8 cellular contexts compared by ENCODE assay signal in genomic region chr7:135170998-135171481, GRCh38. TPM values are rescaled to one million over a fixed set of nuclear protein-coding genes. Genes with fewer than 3 reads are reported as not detected.
DNase-seq lines count a peak whose midpoint lies in the region; ATAC-seq, FAIRE-seq and TF ChIP-seq lines count a peak whose summit lies in the region.
"Not testable (repeated sequence)": the region's sequence is repeated elsewhere in the genome, so short reads cannot be mapped to it uniquely, and the experiment has no call there.

No MANE protein-coding gene starts in this region.

- not testable (repeated sequence) for H4K20me1 ChIP-seq in BLaER1; endothelial cell of umbilical vein (replicated peaks; ENCODE audit: control insufficient read depth, extremely low read depth, insufficient read depth, low read length)

- ATAC-seq in GM19372 (IDR thresholded peaks at IDR 0.05; ENCODE audit: low read depth, unreplicated experiment) (peak; percentile 16), HG02870 (IDR thresholded peaks at IDR 0.05; ENCODE audit: unreplicated experiment) (peak; percentile 31), memory B cell (ENCODE audit: low read depth) (peak; percentile 42)

- 14 to 19% (median 17%) methylated on average over 12 of the region's 12 CpGs for WGBS in spleen, 5 donors

- peaks cover 37% of the 10 kb centered on the region for H3K4me1 ChIP-seq in BLaER1
- peaks cover 22% of the 10 kb centered on the region for H3K4me1 ChIP-seq in endothelial cell of umbilical vein (ENCODE audit: control insufficient read depth, extremely low read depth, insufficient read depth, low read length)
- H3K4me1 ChIP-seq in spleen: peaks cover 38 to 58% (median 51%) of the 10 kb centered on the region in 6 donors

- H3K27ac ChIP-seq in BLaER1 (peak overlapping the region; percentile 98), KOPT-K1 (ENCODE audit: low read depth, low read length, poor library complexity, severe bottlenecking) (peak overlapping the region; percentile 91), endothelial cell of umbilical vein (ENCODE audit: insufficient read depth, low read depth, low read length) (peak overlapping the region; percentile 63), spleen (peak overlapping the region; percentile 85 to 100 (median 98))

- peak overlapping the region; percentile 95 for H3K4me3 Mint-ChIP-seq in activated T-helper 1 cell treated with anti-CD3 and anti-CD28 coated beads, Interleukin-12 subunit alpha, Interleukin-12 subunit beta, Interleukin-2, Interleukin-4 antibody, amounts not matched to agents 30 ng/mL and 10 ng/mL and 1 ng/mL, durations not matched to agents 14 hours and 24 hours and 36 hours
- H3K4me3 Mint-ChIP-seq in memory B cell: peak overlapping the region; percentile 83

- H3K4me2 ChIP-seq in BLaER1 (peak overlapping the region; percentile 91), endothelial cell of umbilical vein (ENCODE audit: insufficient read depth, low read length) (peak overlapping the region; percentile 50)

- dilution Hi-C loops in endothelial cell of umbilical vein (cut with MboI; ENCODE audit: extremely low pct_ligation_motif_present, low sequenced_read_pairs): not testable (repeated sequence)

- H3K27ac Mint-ChIP-seq in activated T-helper 1 cell treated with anti-CD3 and anti-CD28 coated beads, Interleukin-12 subunit alpha, Interleukin-12 subunit beta, Interleukin-2, Interleukin-4 antibody, amounts not matched to agents 30 ng/mL and 10 ng/mL and 1 ng/mL, durations not matched to agents 14 hours and 24 hours and 36 hours: peak overlapping the region; percentile 91
- peak overlapping the region; percentile 95 for H3K27ac Mint-ChIP-seq in memory B cell

- H3K36me3 ChIP-seq in BLaER1: peaks cover 29% of the 10 kb centered on the region
- H3K36me3 ChIP-seq in KOPT-K1 (ENCODE audit: insufficient read depth, low read length): peaks cover 29% of the 10 kb centered on the region
- H3K36me3 ChIP-seq in endothelial cell of umbilical vein (ENCODE audit: control insufficient read depth in 2 of 2, extremely low read depth in 1 of 2, insufficient read depth in 2 of 2, low read length in 2 of 2): not testable (repeated sequence)
- H3K36me3 ChIP-seq in spleen: peaks cover 0 to 30% (median 13%) of the 10 kb centered on the region in 6 donors

- H3K4me1 Mint-ChIP-seq in activated T-helper 1 cell treated with anti-CD3 and anti-CD28 coated beads, Interleukin-12 subunit alpha, Interleukin-12 subunit beta, Interleukin-2, Interleukin-4 antibody, amounts not matched to agents 30 ng/mL and 10 ng/mL and 1 ng/mL, durations not matched to agents 14 hours and 24 hours and 36 hours (ENCODE audit: low read depth): peaks cover 38% of the 10 kb centered on the region
- H3K4me1 Mint-ChIP-seq in memory B cell: peaks cover 37% of the 10 kb centered on the region

- CTCF ChIA-PET in endothelial cell of umbilical vein (lab: Charles Lee): interaction anchor here (1.0 to 3.8 kb wide), 18 partner anchors 10 to 541 kb away, joined by 3 to 45 read pairs (median 4); partner anchors contain the start of genes AGBL3, TMEM140 and WDR91

- peaks cover 26% of the 10 kb centered on the region for H3K36me3 Mint-ChIP-seq in activated T-helper 1 cell treated with anti-CD3 and anti-CD28 coated beads, Interleukin-12 subunit alpha, Interleukin-12 subunit beta, Interleukin-2, Interleukin-4 antibody, amounts not matched to agents 30 ng/mL and 10 ng/mL and 1 ng/mL, durations not matched to agents 14 hours and 24 hours and 36 hours (ENCODE audit: low read depth)
- not testable (repeated sequence) for H3K36me3 Mint-ChIP-seq in memory B cell

- not testable (repeated sequence) for H3K27me3 ChIP-seq in BLaER1; endothelial cell of umbilical vein (ENCODE audit: control insufficient read depth in 2 of 2, insufficient read depth in 2 of 2, low read length in 2 of 2); spleen (replicated peaks in 1 of 7)

- not testable (repeated sequence) for DNase-seq in activated T-helper 1 cell treated with anti-CD3 and anti-CD28 coated beads, Interleukin-12 subunit alpha, Interleukin-12 subunit beta, Interleukin-2, Interleukin-4 antibody, amounts not matched to agents 30 ng/mL and 10 ng/mL and 1 ng/mL, durations not matched to agents 14 hours and 24 hours and 36 hours (ENCODE audit: low spot score); endothelial cell of umbilical vein (ENCODE audit: low read depth, low spot score); memory B cell (ENCODE audit: low spot score in 2 of 2); spleen

- BruUV-seq in endothelial cell of umbilical vein (replicated peaks; lab: Mats Ljungman, UMichigan): TSS peak; percentile 34

- H3K9ac ChIP-seq in BLaER1 (peak overlapping the region; percentile 97), endothelial cell of umbilical vein (replicated peaks; ENCODE audit: extremely low read depth, insufficient read depth, low read length) (peak overlapping the region; percentile 74)

- not testable (repeated sequence) for H3K9me3 ChIP-seq in BLaER1; KOPT-K1 (ENCODE audit: insufficient read depth, low read length, poor library complexity, severe bottlenecking); endothelial cell of umbilical vein (replicated peaks; ENCODE audit: control insufficient read depth, insufficient read depth, low read length); spleen

- not testable (repeated sequence) for TF ChIP-seq POLR2A in endothelial cell of umbilical vein (IDR thresholded peaks at IDR 0.05; ENCODE audit: low read depth, low read length); spleen (IDR thresholded peaks at IDR 0.05)

- FAIRE-seq in endothelial cell of umbilical vein (lab: Jason Lieb, UNC): not testable (repeated sequence)

- H3K79me2 ChIP-seq in endothelial cell of umbilical vein (ENCODE audit: control insufficient read depth, insufficient read depth, low read length): not testable (repeated sequence)

- POLR2A ChIA-PET in endothelial cell of umbilical vein (lab: Charles Lee): interaction anchor here (1.1 to 1.5 kb wide), 2 partner anchors 10 to 23 kb away, joined by 3 to 4 read pairs; partner anchors contain the start of gene TMEM140

- H3K9me1 ChIP-seq in endothelial cell of umbilical vein (replicated peaks; ENCODE audit: control insufficient read depth, extremely low read depth, insufficient read depth, low read length): not testable (repeated sequence)

- H2AFZ ChIP-seq in endothelial cell of umbilical vein (ENCODE audit: low read depth, low read length): peak overlapping the region; percentile 67

- H3K4me3 ChIP-seq in BLaER1 (peak overlapping the region; percentile 86), endothelial cell of umbilical vein (replicated peaks in 1 of 3; ENCODE audit: insufficient read depth in 1 of 3, low read depth in 1 of 3, low read length in 3 of 3) (peak overlapping the region in 2 of 3 experiments; percentile 62 to 66), spleen (peak overlapping the region; percentile 42 to 81 (median 66))

- TF ChIP-seq CTCF in endothelial cell of umbilical vein (IDR thresholded peaks at IDR 0.05; ENCODE audit: extremely low read depth in 1 of 2, insufficient read depth in 1 of 2, low read depth in 1 of 2, low read length in 2 of 2): not testable (repeated sequence)
- TF ChIP-seq CTCF in spleen (IDR thresholded peaks at IDR 0.05 in 8 of 11, conservative IDR thresholded peaks at IDR 0.05 in 3 of 11): peak in 4 of 11 experiments; percentile 4 to 21 (median 11)

- H3K9me3 Mint-ChIP-seq in activated T-helper 1 cell treated with anti-CD3 and anti-CD28 coated beads, Interleukin-12 subunit alpha, Interleukin-12 subunit beta, Interleukin-2, Interleukin-4 antibody, amounts not matched to agents 30 ng/mL and 10 ng/mL and 1 ng/mL, durations not matched to agents 14 hours and 24 hours and 36 hours; memory B cell: not testable (repeated sequence)

- not testable (repeated sequence) for H3K27me3 Mint-ChIP-seq in activated T-helper 1 cell treated with anti-CD3 and anti-CD28 coated beads, Interleukin-12 subunit alpha, Interleukin-12 subunit beta, Interleukin-2, Interleukin-4 antibody, amounts not matched to agents 30 ng/mL and 10 ng/mL and 1 ng/mL, durations not matched to agents 14 hours and 24 hours and 36 hours (ENCODE audit: insufficient read depth); memory B cell

- intact Hi-C loops in activated T-helper 1 cell treated with anti-CD3 and anti-CD28 coated beads, Interleukin-12 subunit alpha, Interleukin-12 subunit beta, Interleukin-2, Interleukin-4 antibody, amounts not matched to agents 30 ng/mL and 10 ng/mL and 1 ng/mL, durations not matched to agents 14 hours and 24 hours and 36 hours (cut with micrococcal nuclease): loop anchor here (1.0 to 10.0 kb wide), 10 partner anchors 23 to 712 kb away; partner anchors contain the start of genes AGBL3, AKR1B1, BPGM and CNOT4
- intact Hi-C loops in endothelial cell of umbilical vein (cut with micrococcal nuclease): loop anchor here (1.0 to 5.0 kb wide), 7 partner anchors 22 to 559 kb away; partner anchors contain the start of genes AGBL3, TMEM140 and WDR91
- intact Hi-C loops in spleen (cut with DNase I; ENCODE audit: low total_unique reads): not testable (repeated sequence)

RNA-seq across cellular contexts. Expression of gene CYREN, which starts 0.5 kb away (rescaled TPM):
- 58.8 and 58.9 TPM in 2 replicates for total RNA-seq in activated T-helper 1 cell treated with anti-CD3 and anti-CD28 coated beads, Interleukin-12 subunit alpha, Interleukin-12 subunit beta, Interleukin-2, Interleukin-4 antibody, amounts not matched to agents 30 ng/mL and 10 ng/mL and 1 ng/mL, durations not matched to agents 14 hours and 24 hours and 36 hours
- total RNA-seq in endothelial cell of umbilical vein (26.8 and 30.8 TPM in 2 replicates), spleen (10 to 100 TPM; 37.8 to 55.0 (median 48.2) TPM)
- polyA plus RNA-seq in endothelial cell of umbilical vein (16.9 and 19.1 TPM in 2 replicates), spleen (10 to 100 TPM; 21.2 to 36.8 (median 23.5) TPM)
- 22.3 and 22.5 TPM in 2 replicates for polyA plus RNA-seq in endothelial cell of umbilical vein (2011; cell fraction: cytosol; rRNA removed)
- 18.3 and 20.0 TPM in 2 replicates for polyA plus RNA-seq in endothelial cell of umbilical vein (2011; cell fraction: nucleus; rRNA removed)
- 17.0 and 19.4 TPM in 2 replicates for polyA plus RNA-seq in endothelial cell of umbilical vein (2012)
- polyA minus RNA-seq in endothelial cell of umbilical vein: 23.5 and 25.7 TPM in 2 replicates
- polyA minus RNA-seq in endothelial cell of umbilical vein (2011; cell fraction: cytosol; rRNA and poly(A)+ RNA removed): 22.8 TPM
- 16.6 and 21.7 TPM in 2 replicates for polyA minus RNA-seq in endothelial cell of umbilical vein (2011; cell fraction: nucleus; rRNA and poly(A)+ RNA removed)

RNA-seq across cellular contexts. Expression of gene TMEM140, which starts 23.2 kb away (rescaled TPM):
- total RNA-seq in activated T-helper 1 cell treated with anti-CD3 and anti-CD28 coated beads, Interleukin-12 subunit alpha, Interleukin-12 subunit beta, Interleukin-2, Interleukin-4 antibody, amounts not matched to agents 30 ng/mL and 10 ng/mL and 1 ng/mL, durations not matched to agents 14 hours and 24 hours and 36 hours: 2.9 and 4.5 TPM in 2 replicates
- total RNA-seq in endothelial cell of umbilical vein: 15.7 and 26.5 TPM in 2 replicates
- polyA plus RNA-seq in endothelial cell of umbilical vein: 17.9 and 21.9 TPM in 2 replicates
- polyA plus RNA-seq in endothelial cell of umbilical vein (2011; cell fraction: cytosol; rRNA removed): 12.0 and 12.3 TPM in 2 replicates
- 8.9 and 9.9 TPM in 2 replicates for polyA plus RNA-seq in endothelial cell of umbilical vein (2011; cell fraction: nucleus; rRNA removed)
- 11.8 and 13.5 TPM in 2 replicates for polyA plus RNA-seq in endothelial cell of umbilical vein (2012)
- polyA minus RNA-seq in endothelial cell of umbilical vein: 21.5 and 29.8 TPM in 2 replicates
- polyA minus RNA-seq in endothelial cell of umbilical vein (2011; cell fraction: cytosol; rRNA and poly(A)+ RNA removed): not detected
- polyA minus RNA-seq in endothelial cell of umbilical vein (2011; cell fraction: nucleus; rRNA and poly(A)+ RNA removed): 13.8 and 15.0 TPM in 2 replicates
- 10 to 100 TPM; 40.3 to 76.1 (median 45.4) TPM for total RNA-seq in spleen
- polyA plus RNA-seq in spleen: 10 to 100 TPM in 2 of 3 donors, 1 to 10 TPM in 1; 7.0 to 16.6 (median 16.3) TPM

RNA-seq across cellular contexts. Expression of gene WDR91, which starts 40.3 kb away (rescaled TPM):
- 34.6 and 35.4 TPM in 2 replicates for total RNA-seq in activated T-helper 1 cell treated with anti-CD3 and anti-CD28 coated beads, Interleukin-12 subunit alpha, Interleukin-12 subunit beta, Interleukin-2, Interleukin-4 antibody, amounts not matched to agents 30 ng/mL and 10 ng/mL and 1 ng/mL, durations not matched to agents 14 hours and 24 hours and 36 hours
- total RNA-seq in endothelial cell of umbilical vein (7.0 and 9.8 TPM in 2 replicates), spleen (10 to 100 TPM; 15.1 to 31.3 (median 23.8) TPM)
- polyA plus RNA-seq in endothelial cell of umbilical vein (6.7 and 9.5 TPM in 2 replicates), spleen (10 to 100 TPM in 2 of 3 donors, 1 to 10 TPM in 1; 6.9 to 12.2 (median 11.4) TPM)
- polyA plus RNA-seq in endothelial cell of umbilical vein (2011; cell fraction: cytosol; rRNA removed): 4.5 and 4.7 TPM in 2 replicates
- polyA plus RNA-seq in endothelial cell of umbilical vein (2011; cell fraction: nucleus; rRNA removed): 26.5 and 30.7 TPM in 2 replicates
- polyA plus RNA-seq in endothelial cell of umbilical vein (2012): 4.0 and 5.1 TPM in 2 replicates
- 10.9 and 12.0 TPM in 2 replicates for polyA minus RNA-seq in endothelial cell of umbilical vein
- 1.7 TPM for polyA minus RNA-seq in endothelial cell of umbilical vein (2011; cell fraction: cytosol; rRNA and poly(A)+ RNA removed)
- 10.6 and 12.8 TPM in 2 replicates for polyA minus RNA-seq in endothelial cell of umbilical vein (2011; cell fraction: nucleus; rRNA and poly(A)+ RNA removed)
